In the genomic region with DNA sequence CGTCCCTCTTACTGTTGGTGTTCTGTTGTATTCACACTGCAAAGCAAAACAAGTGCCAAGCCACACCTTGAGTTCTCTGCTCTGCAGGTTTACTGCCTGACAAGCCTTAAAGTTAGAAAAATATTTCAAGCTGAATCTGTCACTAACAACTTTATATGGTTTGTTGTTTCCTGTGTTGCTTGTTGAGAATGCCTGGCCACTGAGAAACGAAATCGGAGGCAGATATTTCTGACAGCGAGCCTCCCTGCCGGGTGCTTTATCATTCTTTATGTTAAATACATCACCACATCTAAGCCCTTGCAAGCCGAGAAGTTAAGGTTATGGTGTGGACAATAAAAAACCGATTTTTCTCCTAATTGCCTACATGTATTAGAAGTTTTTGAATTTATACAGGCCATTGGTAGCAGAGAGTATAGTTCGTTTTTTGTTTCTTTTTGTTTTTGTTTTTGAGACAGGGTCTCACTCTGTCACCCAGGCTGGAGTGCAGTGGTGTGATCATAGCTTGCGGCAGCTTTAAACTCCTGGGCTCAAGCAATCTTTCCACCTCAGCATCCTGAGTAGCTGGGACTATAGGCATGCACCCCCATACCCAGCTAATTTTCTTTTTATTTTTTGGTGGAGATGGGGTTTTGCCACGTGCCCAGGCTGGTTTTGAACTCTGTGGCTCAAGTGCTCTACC, we compare ENCODE assay signal across 27 cellular contexts.
DNase-seq lines count a peak whose midpoint lies in the region; ATAC-seq and TF ChIP-seq lines count a peak whose summit lies in the region.
"Had no signal": no experiment of that assay in that cellular context is flagged by ENCODE, and none has a peak within 500 bp of the region (broad histone marks: within the 10 kb centered on the region; RNA-seq: fewer than 3 reads in every experiment).

No MANE protein-coding gene starts in this region.

- H3K27me3 ChIP-seq in iPS-20b (ENCODE audit: insufficient read depth, low read length) (no peaks in the 10 kb centered on the region), sigmoid colon (no peaks in the 10 kb centered on the region)
- H3K27me3 ChIP-seq: breast epithelium, neural progenitor cell, right atrium auricular region, stomach had no signal

- H3K9me3 Mint-ChIP-seq in activated naive CD8-positive, alpha-beta T cell treated with anti-CD3 and anti-CD28 coated beads, Interleukin-2, amount 50 U/mL, for 24 hours = no peaks in the 10 kb centered on the region
- H3K9me3 Mint-ChIP-seq in activated naive CD8-positive, alpha-beta T cell treated with anti-CD3 and anti-CD28 coated beads for 36 hours = no peaks in the 10 kb centered on the region
- H3K9me3 Mint-ChIP-seq: neural progenitor cell had no signal

- no peaks in the 10 kb centered on the region for H3K36me3 ChIP-seq in iPS-20b (ENCODE audit: insufficient read depth, low read depth, low read length)
- no peaks in the 10 kb centered on the region for H3K36me3 ChIP-seq in sigmoid colon
- H3K36me3 ChIP-seq: breast epithelium, neural progenitor cell, right atrium auricular region, stomach had no signal

- peak overlapping the region; percentile 6 for H3K4me3 Mint-ChIP-seq in activated naive CD8-positive, alpha-beta T cell treated with anti-CD3 and anti-CD28 coated beads, Interleukin-2, amount 50 U/mL, for 24 hours
- no peak overlapping the region for H3K4me3 Mint-ChIP-seq in activated naive CD8-positive, alpha-beta T cell treated with anti-CD3 and anti-CD28 coated beads for 36 hours
- peak overlapping the region; percentile 70 for H3K4me3 Mint-ChIP-seq in T-helper 17 cell
- H3K4me3 Mint-ChIP-seq: neural progenitor cell had no signal

- TF ChIP-seq CTCF in sigmoid colon (IDR thresholded peaks at IDR 0.05) = no peak

- H3K4me3 ChIP-seq in iPS-20b (ENCODE audit: low read length) = peak overlapping the region; percentile 42; the same call in 1 of the 2 replicates
- no peak overlapping the region for H3K4me3 ChIP-seq in sigmoid colon
- H3K4me3 ChIP-seq: breast epithelium, neural progenitor cell, PC-9, right atrium auricular region, stomach had no signal

- peaks cover 15% of the 10 kb centered on the region for H3K4me1 Mint-ChIP-seq in activated naive CD8-positive, alpha-beta T cell treated with anti-CD3 and anti-CD28 coated beads, Interleukin-2, amount 50 U/mL, for 24 hours
- peaks cover 4% of the 10 kb centered on the region for H3K4me1 Mint-ChIP-seq in activated naive CD8-positive, alpha-beta T cell treated with anti-CD3 and anti-CD28 coated beads for 36 hours
- H3K4me1 Mint-ChIP-seq in T-helper 17 cell = peaks cover 33% of the 10 kb centered on the region

- WGBS in sigmoid colon, 2 donors = 37 to 72% methylated on average over 10 of the region's 10 CpGs

- ATAC-seq in activated naive CD8-positive, alpha-beta T cell treated with anti-CD3 and anti-CD28 coated beads, Interleukin-2, amount 50 U/mL, for 24 hours = no peak
- peak; percentile 61 for ATAC-seq in T-helper 17 cell
- ATAC-seq: left cardiac atrium had no signal

- TF ChIP-seq EP300 in sigmoid colon (IDR thresholded peaks at IDR 0.05) = no peak

- no peaks in the 10 kb centered on the region for H3K36me3 Mint-ChIP-seq in activated naive CD8-positive, alpha-beta T cell treated with anti-CD3 and anti-CD28 coated beads, Interleukin-2, amount 50 U/mL, for 24 hours (ENCODE audit: low read depth)
- H3K36me3 Mint-ChIP-seq in activated naive CD8-positive, alpha-beta T cell treated with anti-CD3 and anti-CD28 coated beads for 36 hours = no peaks in the 10 kb centered on the region
- H3K36me3 Mint-ChIP-seq in T-helper 17 cell (ENCODE audit: low read depth) = peaks cover 2% of the 10 kb centered on the region
- H3K36me3 Mint-ChIP-seq: neural progenitor cell had no signal

- no peak overlapping the region for H3K27ac Mint-ChIP-seq in activated naive CD8-positive, alpha-beta T cell treated with anti-CD3 and anti-CD28 coated beads, Interleukin-2, amount 50 U/mL, for 24 hours
- no peak overlapping the region for H3K27ac Mint-ChIP-seq in activated naive CD8-positive, alpha-beta T cell treated with anti-CD3 and anti-CD28 coated beads for 36 hours
- H3K27ac Mint-ChIP-seq in T-helper 17 cell = peak overlapping the region; percentile 86
- H3K27ac Mint-ChIP-seq: neural progenitor cell had no signal

- H3K27ac ChIP-seq in iPS-20b (ENCODE audit: low read length) (no peak overlapping the region), sigmoid colon (no peak overlapping the region)
- H3K27ac ChIP-seq: breast epithelium, neural progenitor cell, PC-9, right atrium auricular region, stomach had no signal

- H3K9me3 ChIP-seq in T-helper 17 cell (ENCODE audit: control insufficient read depth, low read length, poor library complexity, severe bottlenecking) = no peaks in the 10 kb centered on the region
- no peaks in the 10 kb centered on the region for H3K9me3 ChIP-seq in iPS-20b (ENCODE audit: insufficient read depth, low read depth, low read length)
- H3K9me3 ChIP-seq in sigmoid colon = no peaks in the 10 kb centered on the region
- H3K9me3 ChIP-seq: breast epithelium, right atrium auricular region, SK-N-SH, stomach had no signal

- H3K9ac ChIP-seq in iPS-20b (ENCODE audit: low read depth, low read length) = no peak overlapping the region
- H3K9ac ChIP-seq: neural progenitor cell, SK-N-SH had no signal

- intact Hi-C loops in sigmoid colon (cut with DNase I) = loop anchor here (10.0 kb wide), 1 partner anchor 247 kb away; no protein-coding TSS in a partner anchor

- no peaks in the 10 kb centered on the region for H3K27me3 Mint-ChIP-seq in activated naive CD8-positive, alpha-beta T cell treated with anti-CD3 and anti-CD28 coated beads, Interleukin-2, amount 50 U/mL, for 24 hours
- no peaks in the 10 kb centered on the region for H3K27me3 Mint-ChIP-seq in activated naive CD8-positive, alpha-beta T cell treated with anti-CD3 and anti-CD28 coated beads for 36 hours
- H3K27me3 Mint-ChIP-seq in T-helper 17 cell = no peaks in the 10 kb centered on the region

- DNase-seq in activated naive CD8-positive, alpha-beta T cell treated with anti-CD3 and anti-CD28 coated beads, Interleukin-2, amount 50 U/mL, for 24 hours = no peak
- no peak for DNase-seq in activated naive CD8-positive, alpha-beta T cell treated with anti-CD3 and anti-CD28 coated beads for 36 hours
- DNase-seq in T-helper 17 cell = no peak
- no peak for DNase-seq in sigmoid colon
- DNase-seq in KG1 (lab: John Stamatoyannopoulos, UW) = no peak
- DNase-seq in NCI-H128 (lab: John Stamatoyannopoulos, UW; ENCODE audit: unreplicated experiment) = no peak
- no peak for DNase-seq in SIG-M5 treated with dmso at 0.1 percent for 504 hours (lab: John Stamatoyannopoulos, UW; ENCODE audit: unreplicated experiment)
- DNase-seq: activated CD4-positive, alpha-beta T cell treated with anti-CD3 and anti-CD28 coated beads for 1 hour; activated naive CD4-positive, alpha-beta T cell treated with anti-CD3 and anti-CD28 coated beads, Interleukin-2, amount 50 U/mL, for 16 hours; amygdala; DMS153; foreskin melanocyte; H7; left cardiac atrium; NCI-H1436 treated with DMSO at 0.1 percent for 48 hours; NCI-H2081 treated with DMSO at 0.1 percent for 48 hours; NCI-H2227 treated with DMSO at 0.1 percent for 48 hours; NCI-H526; PC-9; SK-N-SH; stimulated activated CD4-positive, alpha-beta T cell treated with anti-CD3 and anti-CD28 coated beads, Interleukin-1b, Interleukin-23, amount 100 ng/mL, for 48 hours; stomach; T-helper 2 cell had no signal

- no peak for TF ChIP-seq POLR2A in sigmoid colon (IDR thresholded peaks at IDR 0.05)

- peaks cover 28% of the 10 kb centered on the region; the same call in 1 of the 2 replicates for H3K4me1 ChIP-seq in iPS-20b (ENCODE audit: insufficient read depth, low read length)
- H3K4me1 ChIP-seq in sigmoid colon = no peaks in the 10 kb centered on the region
- H3K4me1 ChIP-seq: breast epithelium, right atrium auricular region had no signal
